ENCODE assay signal across 14 cellular contexts in the genomic region with DNA sequence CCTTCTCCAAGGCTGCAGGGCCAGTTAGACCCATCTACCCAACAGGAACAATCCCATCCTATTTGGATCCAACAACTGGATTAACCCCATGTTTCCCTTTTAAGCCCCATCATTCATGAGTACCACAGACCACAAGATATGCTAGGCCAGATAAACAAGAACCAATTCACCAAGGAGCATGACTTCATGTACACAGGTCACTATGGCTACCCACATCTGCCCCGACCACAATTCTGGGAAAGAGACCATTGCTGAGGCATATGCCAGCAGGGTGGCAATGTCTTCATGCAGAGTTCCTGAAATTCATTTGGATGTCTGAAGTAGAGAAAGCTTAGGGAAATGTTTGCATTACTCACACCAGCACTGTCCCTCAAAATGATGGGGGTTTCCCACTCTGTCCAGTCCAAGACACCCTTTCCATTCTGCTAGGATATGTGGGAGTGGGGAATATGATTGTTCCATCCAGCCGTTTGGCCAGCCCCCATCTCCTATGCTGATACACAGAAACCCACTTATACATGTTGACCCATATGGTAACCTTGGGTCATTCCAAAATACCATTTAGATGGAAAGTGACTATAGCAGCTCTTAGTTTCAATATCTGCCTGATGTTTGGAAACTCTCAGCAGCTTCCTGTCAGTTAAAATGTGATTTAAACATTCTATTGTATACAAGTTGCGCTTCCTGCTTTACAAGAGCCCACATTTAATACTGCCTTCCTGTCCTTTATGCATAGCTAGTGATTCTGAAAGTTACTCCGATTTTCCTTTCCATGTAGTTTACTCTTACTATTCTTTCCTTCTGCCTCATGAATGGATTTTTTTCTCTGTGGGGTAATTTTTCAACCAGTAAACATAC.
DNase-seq lines count a peak whose midpoint lies in the region; ATAC-seq, FAIRE-seq and TF ChIP-seq lines count a peak whose summit lies in the region.
"Had no signal": no experiment of that assay in that cellular context is flagged by ENCODE, and none has a peak within 500 bp of the region (broad histone marks: within the 10 kb centered on the region; RNA-seq: fewer than 3 reads in every experiment).

No MANE protein-coding gene starts in this region.

- H3K4me1 ChIP-seq in A549 = no peaks in the 10 kb centered on the region
- H3K4me1 ChIP-seq: right lobe of liver had no signal

- peaks cover 6% of the 10 kb centered on the region for H3K36me3 Mint-ChIP-seq in central memory CD8-positive, alpha-beta T cell (ENCODE audit: insufficient read depth)
- peaks cover 4% of the 10 kb centered on the region for H3K36me3 Mint-ChIP-seq in chondrocyte (ENCODE audit: low read depth)

- no peak for TF ChIP-seq EP300 in A549 (IDR thresholded peaks at IDR 0.05)

- CTCF ChIA-PET in A549 (lab: Yijun Ruan, JAX) = interaction anchor here (1.8 kb wide), 1 partner anchor 11 kb away, joined by 6 read pairs; no protein-coding TSS in a partner anchor

- TF ChIP-seq CTCF in A549 (IDR thresholded peaks at IDR 0.05) = no peak
- TF ChIP-seq CTCF in foreskin fibroblast (IDR thresholded peaks at IDR 0.05; ENCODE audit: low read depth, low read length) = no peak
- no peak for TF ChIP-seq CTCF in chondrocyte (IDR thresholded peaks at IDR 0.05)

- H3K27me3 Mint-ChIP-seq in central memory CD8-positive, alpha-beta T cell = no peaks in the 10 kb centered on the region
- no peaks in the 10 kb centered on the region for H3K27me3 Mint-ChIP-seq in chondrocyte (ENCODE audit: low read depth)

- no peak for TF ChIP-seq RAD21 in A549 (conservative IDR thresholded peaks at IDR 0.05 in 1 of 2, IDR thresholded peaks at IDR 0.05 in 1 of 2)

- POLR2A ChIA-PET in A549 (lab: Yijun Ruan, JAX) = no interaction called here

- no peak overlapping the region for H3K27ac ChIP-seq in A549
- H3K27ac ChIP-seq: cardiac muscle cell, right lobe of liver had no signal

- no peak overlapping the region for H3K4me2 ChIP-seq in A549

- FAIRE-seq in A549 (lab: Jason Lieb, UNC) = peak; percentile 32
- FAIRE-seq in GM19239 (lab: Jason Lieb, UNC) = peak; percentile 63

- H3K4me3 ChIP-seq in A549 (no peak overlapping the region), foreskin fibroblast (ENCODE audit: low read depth in 1 of 2, low read length in 2 of 2) (no peak overlapping the region)
- H3K4me3 ChIP-seq: cardiac muscle cell, right lobe of liver had no signal

- ATAC-seq in A549 (no peak), GM21528 (IDR thresholded peaks at IDR 0.05; ENCODE audit: low FRiP score, unreplicated experiment) (no peak)
- ATAC-seq in central memory CD8-positive, alpha-beta T cell (replicated peaks; ENCODE audit: extremely low read depth, poor library complexity, severe bottlenecking) = no peak
- ATAC-seq: esophagus mucosa, right lobe of liver had no signal

- H3K27ac Mint-ChIP-seq in central memory CD8-positive, alpha-beta T cell (ENCODE audit: low read depth) = peak overlapping the region; percentile 15
- no peak overlapping the region for H3K27ac Mint-ChIP-seq in chondrocyte (ENCODE audit: unreplicated experiment)

- H3K9me3 Mint-ChIP-seq in central memory CD8-positive, alpha-beta T cell = no peaks in the 10 kb centered on the region
- H3K9me3 Mint-ChIP-seq in chondrocyte (ENCODE audit: low read depth) = peaks cover 16% of the 10 kb centered on the region

- WGBS in A549 (ENCODE audit: missing lambda C conversion rate) = 77% methylated on average over 4 of the region's 4 CpGs

- peaks cover 9% of the 10 kb centered on the region for H3K9me3 ChIP-seq in A549
- H3K9me3 ChIP-seq: right lobe of liver had no signal

- no peak for TF ChIP-seq POLR2A in A549 (IDR thresholded peaks at IDR 0.05; ENCODE audit: low read length)

- DNase-seq in A549 (ENCODE audit: low read depth in 1 of 2, low spot score in 1 of 2) = no peak
- DNase-seq in GM19239 (ENCODE audit: insufficient read length, low spot score) = no peak
- DNase-seq in OCI-M1 (lab: John Stamatoyannopoulos, UW) = peak; percentile 57
- no peak for DNase-seq in central memory CD8-positive, alpha-beta T cell (ENCODE audit: low spot score in 2 of 2)
- DNase-seq in foreskin fibroblast = no peak
- DNase-seq in chondrocyte (ENCODE audit: low spot score) = no peak
- no peak for DNase-seq in A172 (ENCODE audit: low spot score)
- DNase-seq: activated CD8-positive, alpha-beta memory T cell treated with anti-CD3 and anti-CD28 coated beads, Interleukin-2, amount 50 U/mL, for 4 hours; NCI-H187 treated with DMSO at 0.1 percent for 48 hours; right lobe of liver; trophoblast cell had no signal

- H3K4me1 Mint-ChIP-seq in central memory CD8-positive, alpha-beta T cell = peaks cover 12% of the 10 kb centered on the region
- peaks cover 3% of the 10 kb centered on the region for H3K4me1 Mint-ChIP-seq in chondrocyte (ENCODE audit: low read depth)

- no peak overlapping the region for H3K4me3 Mint-ChIP-seq in central memory CD8-positive, alpha-beta T cell
- H3K4me3 Mint-ChIP-seq in chondrocyte (ENCODE audit: unreplicated experiment) = no peak overlapping the region

TF ChIP-seq in A549, 52 proteins besides CTCF, POLR2A, EP300 and RAD21:
- TF ChIP-seq ZNF302 (CRISPR knock-in tag; IDR thresholded peaks at IDR 0.05) (no peak), BHLHE40 (IDR thresholded peaks at IDR 0.05; ENCODE audit: low read depth, low read length) (no peak)
- TF ChIP-seq, protein P1, sequence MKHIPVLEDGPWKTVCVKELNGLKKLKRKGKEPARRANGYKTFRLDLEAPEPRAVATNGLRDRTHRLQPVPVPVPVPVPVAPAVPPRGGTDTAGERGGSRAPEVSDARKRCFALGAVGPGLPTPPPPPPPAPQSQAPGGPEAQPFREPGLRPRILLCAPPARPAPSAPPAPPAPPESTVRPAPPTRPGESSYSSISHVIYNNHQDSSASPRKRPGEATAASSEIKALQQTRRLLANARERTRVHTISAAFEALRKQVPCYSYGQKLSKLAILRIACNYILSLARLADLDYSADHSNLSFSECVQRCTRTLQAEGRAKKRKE (CRISPR knock-in tag; IDR thresholded peaks at IDR 0.05; ENCODE audit: low read depth) = no peak
